Comparison of ENCODE assay signal across 11 cellular contexts in genomic region chr1:144545515-144546273, GRCh38. TPM values are rescaled to one million over a fixed set of nuclear protein-coding genes. Genes with fewer than 3 reads are reported as not detected.
A peak's percentile ranks its signal among the peaks of the same experiment; 100 is the strongest.
DNase-seq lines count a peak whose midpoint lies in the region; ATAC-seq and TF ChIP-seq lines count a peak whose summit lies in the region.
"Not testable (repeated sequence)": the region's sequence is repeated elsewhere in the genome, so short reads cannot be mapped to it uniquely, and the experiment has no call there.
"Had no signal": no experiment of that assay in that cellular context is flagged by ENCODE, and none has a peak within 500 bp of the region (broad histone marks: within the 10 kb centered on the region; RNA-seq: fewer than 3 reads in every experiment).

No MANE protein-coding gene starts in this region.

- H3K36me3 Mint-ChIP-seq in CD4-positive, alpha-beta T cell (ENCODE audit: low read depth); activated CD8-positive, alpha-beta memory T cell treated with anti-CD3 and anti-CD28 coated beads, Interleukin-2, amount 10 ng/mL, durations not matched to agents 7 days and 5 days; dendritic cell treated with granulocyte-macrophage colony-stimulating factor and Interleukin-4, amounts not matched to agents 40 ng/mL and 50 ng/mL, for 4 days (ENCODE audit: low read depth): not testable (repeated sequence)

- H3K4me1 ChIP-seq in Peyer's patch; mesodermal cell (ENCODE audit: control insufficient read depth, insufficient read depth, low read length, poor library complexity, severe bottlenecking): not testable (repeated sequence)

- H3K27ac Mint-ChIP-seq in CD4-positive, alpha-beta T cell: peak overlapping the region; percentile 99
- H3K27ac Mint-ChIP-seq in activated CD8-positive, alpha-beta memory T cell treated with anti-CD3 and anti-CD28 coated beads, Interleukin-2, amount 10 ng/mL, durations not matched to agents 7 days and 5 days: peak overlapping the region; percentile 99
- H3K27ac Mint-ChIP-seq in dendritic cell treated with granulocyte-macrophage colony-stimulating factor and Interleukin-4, amounts not matched to agents 40 ng/mL and 50 ng/mL, for 4 days: peak overlapping the region; percentile 99

- not testable (repeated sequence) for H3K36me3 ChIP-seq in Peyer's patch; mesodermal cell (ENCODE audit: control insufficient read depth, insufficient read depth, low read length)

- H3K9me3 ChIP-seq in CD4-positive, alpha-beta T cell (ENCODE audit: control insufficient read depth, low read length); Peyer's patch; mesodermal cell (ENCODE audit: control insufficient read depth, low read length): not testable (repeated sequence)

- peak overlapping the region; percentile 98 for H3K4me3 Mint-ChIP-seq in CD4-positive, alpha-beta T cell
- peak overlapping the region; percentile 54 for H3K4me3 Mint-ChIP-seq in activated CD8-positive, alpha-beta memory T cell treated with anti-CD3 and anti-CD28 coated beads, Interleukin-2, amount 10 ng/mL, durations not matched to agents 7 days and 5 days
- H3K4me3 Mint-ChIP-seq in dendritic cell treated with granulocyte-macrophage colony-stimulating factor and Interleukin-4, amounts not matched to agents 40 ng/mL and 50 ng/mL, for 4 days: peak overlapping the region; percentile 45

- peaks cover 27% of the 10 kb centered on the region for H3K4me1 Mint-ChIP-seq in CD4-positive, alpha-beta T cell (ENCODE audit: low read depth)
- H3K4me1 Mint-ChIP-seq in activated CD8-positive, alpha-beta memory T cell treated with anti-CD3 and anti-CD28 coated beads, Interleukin-2, amount 10 ng/mL, durations not matched to agents 7 days and 5 days: peaks cover 17% of the 10 kb centered on the region
- H3K4me1 Mint-ChIP-seq in dendritic cell treated with granulocyte-macrophage colony-stimulating factor and Interleukin-4, amounts not matched to agents 40 ng/mL and 50 ng/mL, for 4 days (ENCODE audit: low read depth): not testable (repeated sequence)

- intact Hi-C loops in CD4-positive, alpha-beta T cell (cut with DNase I, micrococcal nuclease); dendritic cell treated with granulocyte-macrophage colony-stimulating factor and Interleukin-4, amounts not matched to agents 40 ng/mL and 50 ng/mL, for 4 days (cut with micrococcal nuclease): not testable (repeated sequence)

- TF ChIP-seq POLR2A in Peyer's patch (IDR thresholded peaks at IDR 0.05): not testable (repeated sequence)

- H3K9me3 Mint-ChIP-seq in CD4-positive, alpha-beta T cell; activated CD8-positive, alpha-beta memory T cell treated with anti-CD3 and anti-CD28 coated beads, Interleukin-2, amount 10 ng/mL, durations not matched to agents 7 days and 5 days (ENCODE audit: low read depth); dendritic cell treated with granulocyte-macrophage colony-stimulating factor and Interleukin-4, amounts not matched to agents 40 ng/mL and 50 ng/mL, for 4 days: not testable (repeated sequence)

- H3K27me3 Mint-ChIP-seq in CD4-positive, alpha-beta T cell; activated CD8-positive, alpha-beta memory T cell treated with anti-CD3 and anti-CD28 coated beads, Interleukin-2, amount 10 ng/mL, durations not matched to agents 7 days and 5 days: not testable (repeated sequence)
- H3K27me3 Mint-ChIP-seq in dendritic cell treated with granulocyte-macrophage colony-stimulating factor and Interleukin-4, amounts not matched to agents 40 ng/mL and 50 ng/mL, for 4 days: peaks cover 23% of the 10 kb centered on the region

- whole genome bisulfite sequencing in mesodermal cell (ENCODE audit: insufficient coverage in 2 of 2), 2 experiments: 77% methylated on average over 6 of the region's 17 CpGs; no CpG with 5 or more reads in 1 of the 2 experiments

- POLR2A ChIA-PET in CD4-positive, alpha-beta T cell (lab: Charles Lee): interaction anchor here (0.8 to 1.2 kb wide), 4 partner anchors 11 to 1842 kb away, joined by 3 to 8 read pairs (median 5); no protein-coding TSS in a partner anchor

- peak; percentile 6 for ATAC-seq in CD4-positive, alpha-beta T cell (ENCODE audit: poor library complexity)
- peak; percentile 15 for ATAC-seq in GM19438 (IDR thresholded peaks at IDR 0.05; ENCODE audit: low read depth, unreplicated experiment)
- ATAC-seq in HG03280 (IDR thresholded peaks at IDR 0.05; ENCODE audit: unreplicated experiment): peak; percentile 36
- ATAC-seq in activated CD8-positive, alpha-beta memory T cell treated with anti-CD3 and anti-CD28 coated beads, Interleukin-2, amount 10 ng/mL, durations not matched to agents 7 days and 5 days: not testable (repeated sequence)

- peak overlapping the region; percentile 93 for H3K27ac ChIP-seq in CD4-positive, alpha-beta T cell (ENCODE audit: low read depth, low read length)
- H3K27ac ChIP-seq in Peyer's patch (peak overlapping the region in 3 of 4 donors; percentile 87 to 99 (median 96)), mesodermal cell (ENCODE audit: low read depth, low read length, severe bottlenecking) (peak overlapping the region; percentile 75)

- DNase-seq in CD4-positive, alpha-beta T cell: not testable (repeated sequence)
- DNase-seq in Peyer's patch: peak in 2 of 3 donors; percentile 14 to 50
- DNase-seq in activated CD8-positive, alpha-beta memory T cell treated with anti-CD3 and anti-CD28 coated beads, Interleukin-2, amount 10 ng/mL, durations not matched to agents 7 days and 5 days: peak; percentile 51
- peak; percentile 60 for DNase-seq in stimulated activated CD4-positive, alpha-beta T cell treated with anti-CD3 and anti-CD28 coated beads, Interleukin-1b, Interleukin-23, amount 100 ng/mL, for 48 hours

- not testable (repeated sequence) for H3K27me3 ChIP-seq in CD4-positive, alpha-beta T cell (ENCODE audit: control insufficient read depth, insufficient read depth, low read length); Peyer's patch

- not testable (repeated sequence) for TF ChIP-seq CTCF in CD4-positive, alpha-beta T cell (IDR thresholded peaks at IDR 0.05); Peyer's patch (IDR thresholded peaks at IDR 0.05)

- CTCF ChIA-PET in CD4-positive, alpha-beta T cell (lab: Charles Lee); activated CD8-positive, alpha-beta memory T cell treated with anti-CD3 and anti-CD28 coated beads, Interleukin-2, amount 10 ng/mL, durations not matched to agents 7 days and 5 days (lab: Charles Lee): not testable (repeated sequence)

- H3K4me3 ChIP-seq in Peyer's patch; mesodermal cell (ENCODE audit: extremely low read depth, insufficient read depth, low read length, poor library complexity, severe bottlenecking): not testable (repeated sequence)

RNA-seq across cellular contexts. Expression of gene PPIAL4F, which starts 47.0 kb away (rescaled TPM):
- total RNA-seq in CD4-positive, alpha-beta T cell: not detected
- not detected for total RNA-seq in Peyer's patch
- not detected for total RNA-seq in activated CD8-positive, alpha-beta memory T cell treated with anti-CD3 and anti-CD28 coated beads, Interleukin-2, amount 10 ng/mL, durations not matched to agents 7 days and 5 days
- not detected for polyA plus RNA-seq in mesodermal cell (2013, experiment 1 of 2)
- polyA plus RNA-seq in mesodermal cell (2013, experiment 2 of 2): not detected
- total RNA-seq: cerebellum, lung had no signal
- polyA plus RNA-seq: BJ, lung had no signal

Comparison
In these comparisons a context has a peak if more than half of its experiments do, and no peak if none do; other contexts are left out.
1. H3K4me3 Mint-ChIP-seq: peak in every context shown above with its lines; median percentile 98 in CD4-positive, alpha-beta T cell; 54 in activated CD8-positive, alpha-beta memory T cell treated with anti-CD3 and anti-CD28 coated beads, Interleukin-2, amount 10 ng/mL, durations not matched to agents 7 days and 5 days; 45 in dendritic cell treated with granulocyte-macrophage colony-stimulating factor and Interleukin-4, amounts not matched to agents 40 ng/mL and 50 ng/mL, for 4 days.